20 cellular contexts compared by ENCODE assay signal in genomic region chr1:2136386-2136821, GRCh38. TPM values are rescaled to one million over a fixed set of nuclear protein-coding genes. Genes with fewer than 3 reads are reported as not detected.
DNase-seq lines count a peak whose midpoint lies in the region; ATAC-seq, FAIRE-seq and TF ChIP-seq lines count a peak whose summit lies in the region.
"Had no signal": no experiment of that assay in that cellular context is flagged by ENCODE, and none has a peak within 500 bp of the region (broad histone marks: within the 10 kb centered on the region; RNA-seq: fewer than 3 reads in every experiment).

No MANE protein-coding gene starts in this region.

- no peak overlapping the region for H4K5ac ChIP-seq in H1 (ENCODE audit: insufficient read length, low read depth, low read length)

- H4K91ac ChIP-seq in H1 (replicated peaks; ENCODE audit: insufficient read length, low read length) = no peak overlapping the region

- H3K18ac ChIP-seq in H1 (ENCODE audit: extremely low read depth, low read length) = no peak overlapping the region

- no peak overlapping the region for H2BK15ac ChIP-seq in H1 (ENCODE audit: low read length)

- no peak overlapping the region for H3K4ac ChIP-seq in H1 (replicated peaks; ENCODE audit: insufficient read length, low read depth, low read length)

- H3K36me3 ChIP-seq in H1 (ENCODE audit: control insufficient read depth in 2 of 4, insufficient read depth in 4 of 4, low read length in 3 of 4) (no peaks in the 10 kb centered on the region; a peak in 2 of 8 replicates), upper lobe of left lung (no peaks in the 10 kb centered on the region)
- H3K36me3 ChIP-seq in naive thymus-derived CD4-positive, alpha-beta T cell (ENCODE audit: control insufficient read depth in 2 of 3, insufficient read depth in 3 of 3, low read length in 3 of 3) = no peaks in the 10 kb centered on the region
- H3K36me3 ChIP-seq: esophagus muscularis mucosa, ovary, uterus had no signal

- peak overlapping the region in 5 of 9 donors; percentile 23 to 93 (median 56) for H3K27ac Mint-ChIP-seq in naive thymus-derived CD4-positive, alpha-beta T cell

- no peak overlapping the region for H3K56ac ChIP-seq in H1 (replicated peaks; ENCODE audit: insufficient read length, low read depth, low read length)

- 0 out of 2 replicates have a peak overlapping the region, but pooled peaks have one; percentile 34 for H2AK5ac ChIP-seq in H1 (ENCODE audit: low read depth, low read length)

- no peak overlapping the region for H2AFZ ChIP-seq in H1 (ENCODE audit: low read length)

- TF ChIP-seq EP300 in H1 (IDR thresholded peaks at IDR 0.05; ENCODE audit: borderline replicate concordance in 1 of 2, low read depth in 2 of 2, low read length in 2 of 2) (no peak), upper lobe of left lung (IDR thresholded peaks at IDR 0.05) (no peak)

- H2BK12ac ChIP-seq in H1 (ENCODE audit: low read depth, low read length) = no peak overlapping the region

- CTCF ChIA-PET in H1 (lab: Charles Lee; ENCODE audit: partially characterized antibody) = interaction anchor here (0.9 to 4.4 kb wide), 3 partner anchors 21 to 31 kb away, joined by 3 to 20 read pairs (median 4); no protein-coding TSS in a partner anchor
- CTCF ChIA-PET in naive thymus-derived CD4-positive, alpha-beta T cell (lab: Charles Lee) = no interaction called here

- 92% methylated on average over 8 of the region's 8 CpGs; no CpG with 5 or more reads in 1 of the 2 experiments for WGBS in H1 (ENCODE audit: extremely low coverage in 1 of 2, insufficient coverage in 1 of 2, insufficient read length in 1 of 2, insufficient replicate concordance in 2 of 2, low coverage in 1 of 2, low lambda C conversion rate in 2 of 2, missing lambda C conversion rate in 1 of 2), 2 experiments
- 79 to 86% methylated on average over 8 of the region's 8 CpGs for WGBS in upper lobe of left lung, 2 donors

- no peak overlapping the region for H2BK20ac ChIP-seq in H1 (ENCODE audit: low read length)

- peaks cover 2% of the 10 kb centered on the region; the same call in 1 of the 2 replicates for H3K23me2 ChIP-seq in H1 (ENCODE audit: low read depth, low read length)

- H3K23ac ChIP-seq in H1 (ENCODE audit: insufficient read length) = no peak overlapping the region

- no peak overlapping the region for H3K4me3 Mint-ChIP-seq in naive thymus-derived CD4-positive, alpha-beta T cell
- H3K4me3 Mint-ChIP-seq: T-cell had no signal

- peak overlapping the region; percentile 58; the same call in 1 of the 2 replicates for H4K8ac ChIP-seq in H1 (ENCODE audit: extremely low read depth, insufficient read depth, low read length)

- H3K4me1 ChIP-seq in H1 (replicated peaks in 1 of 4; ENCODE audit: control insufficient read depth in 3 of 4, insufficient read depth in 4 of 4, low read length in 3 of 4) (peaks cover 0 to 17% (median 12%) of the 10 kb centered on the region in 4 experiments; a peak in 5 of 7 replicates), upper lobe of left lung (peaks cover 19 to 82% (median 54%) of the 10 kb centered on the region in 4 donors)
- H3K4me1 ChIP-seq in naive thymus-derived CD4-positive, alpha-beta T cell (ENCODE audit: control insufficient read depth in 2 of 2, insufficient read depth in 2 of 2, low read length in 2 of 2) = peaks cover 13 to 16% of the 10 kb centered on the region in 2 donors
- H3K4me1 ChIP-seq: uterus had no signal

- TF ChIP-seq CTCF in H1 (IDR thresholded peaks at IDR 0.05; ENCODE audit: control extremely low read depth in 1 of 3, insufficient read depth in 1 of 3, low read depth in 1 of 3, low read length in 3 of 3) = no peak
- no peak for TF ChIP-seq CTCF in upper lobe of left lung (IDR thresholded peaks at IDR 0.05)

- H3K9me3 ChIP-seq in H1 (ENCODE audit: insufficient read depth in 2 of 2, low read depth in 1 of 2, low read length in 1 of 2) (no peaks in the 10 kb centered on the region), upper lobe of left lung (no peaks in the 10 kb centered on the region)
- H3K9me3 ChIP-seq in naive thymus-derived CD4-positive, alpha-beta T cell (ENCODE audit: control insufficient read depth in 2 of 3, low read length in 3 of 3) = no peaks in the 10 kb centered on the region
- H3K9me3 ChIP-seq: esophagus muscularis mucosa, ovary, uterus had no signal

- peaks cover 0 to 9% of the 10 kb centered on the region in 2 experiments for H4K20me1 ChIP-seq in H1 (replicated peaks in 1 of 2; ENCODE audit: control insufficient read depth in 1 of 2, insufficient read depth in 2 of 2, low read length in 2 of 2)

- no peak overlapping the region for H3K4me3 ChIP-seq in H1 (ENCODE audit: extremely low read depth in 1 of 4, insufficient read depth in 2 of 4, low read depth in 3 of 4, low read length in 4 of 4)
- H3K4me3 ChIP-seq in naive thymus-derived CD4-positive, alpha-beta T cell (ENCODE audit: low read length) = no peak overlapping the region
- H3K4me3 ChIP-seq in upper lobe of left lung = no peak overlapping the region
- H3K4me3 ChIP-seq: esophagus muscularis mucosa, ovary, uterus had no signal

- H2BK120ac ChIP-seq in H1 (replicated peaks; ENCODE audit: low read depth, low read length) = no peak overlapping the region

- H3K9ac ChIP-seq in H1 (replicated peaks in 1 of 4; ENCODE audit: extremely low read depth in 1 of 4, low read depth in 3 of 4, low read length in 3 of 4) = no peak overlapping the region

- H3K4me2 ChIP-seq in H1 (ENCODE audit: insufficient read depth in 1 of 2, low read depth in 2 of 2, low read length in 2 of 2) = no peak overlapping the region

- intact Hi-C loops in Right ventricle myocardium inferior (cut with DNase I) (no loop called here), left cardiac atrium (cut with DNase I) (no loop called here)
- intact Hi-C loops in naive thymus-derived CD4-positive, alpha-beta T cell (cut with micrococcal nuclease) = loop anchor here in 1 of 2 donors (10.0 kb wide), 1 partner anchor 448 kb away; the partner anchor contains the start of gene PRXL2B

- no peaks in the 10 kb centered on the region for H3K27me3 ChIP-seq in H1 (replicated peaks in 1 of 4; ENCODE audit: control insufficient read depth in 3 of 4, extremely low read depth in 1 of 4, insufficient read depth in 3 of 4, low read length in 3 of 4)
- no peaks in the 10 kb centered on the region for H3K27me3 ChIP-seq in naive thymus-derived CD4-positive, alpha-beta T cell (ENCODE audit: control insufficient read depth in 2 of 2, insufficient read depth in 2 of 2, low read length in 2 of 2)
- no peaks in the 10 kb centered on the region for H3K27me3 ChIP-seq in upper lobe of left lung
- H3K27me3 ChIP-seq: esophagus muscularis mucosa, ovary, uterus had no signal

- ATAC-seq in Right ventricle myocardium inferior (no peak), left cardiac atrium (no peak), upper lobe of left lung (ENCODE audit: low FRiP score in 2 of 2) (no peak), GM19467 (IDR thresholded peaks at IDR 0.05; ENCODE audit: unreplicated experiment) (no peak)
- ATAC-seq in naive thymus-derived CD4-positive, alpha-beta T cell = no peak
- ATAC-seq: T-cell had no signal

- H3K4me1 Mint-ChIP-seq in naive thymus-derived CD4-positive, alpha-beta T cell = peaks cover 12 to 39% (median 24%) of the 10 kb centered on the region in 7 donors

- peaks cover 0 to 5% (median 0%) of the 10 kb centered on the region in 5 donors for H3K36me3 Mint-ChIP-seq in naive thymus-derived CD4-positive, alpha-beta T cell
- H3K36me3 Mint-ChIP-seq: immature natural killer cell, T-cell had no signal

- no peaks in the 10 kb centered on the region for H3K27me3 Mint-ChIP-seq in naive thymus-derived CD4-positive, alpha-beta T cell
- H3K27me3 Mint-ChIP-seq: CD4-positive, CD25-positive, alpha-beta regulatory T cell; T-cell had no signal

- DNase-seq in Right ventricle myocardium inferior (ENCODE audit: missing footprints) = peak; percentile 46
- DNase-seq in left cardiac atrium = no peak
- no peak for DNase-seq in H1 (ENCODE audit: low read depth in 1 of 2, low spot score in 2 of 2)
- DNase-seq in naive thymus-derived CD4-positive, alpha-beta T cell = no peak
- no peak for DNase-seq in upper lobe of left lung
- DNase-seq in SIG-M5 treated with dmso at 0.1 percent for 504 hours (lab: John Stamatoyannopoulos, UW; ENCODE audit: unreplicated experiment) = no peak
- DNase-seq in NCI-H2227 (lab: John Stamatoyannopoulos, UW; ENCODE audit: unreplicated experiment) = no peak
- DNase-seq: activated naive CD4-positive, alpha-beta T cell; CD4-positive, CD25-positive, alpha-beta regulatory T cell; dermis blood vessel endothelial cell; EL; immature natural killer cell; KG1; midbrain; NCI-H1092; ovary; T-cell; uterus had no signal

- H3K9me3 Mint-ChIP-seq in naive thymus-derived CD4-positive, alpha-beta T cell = no peaks in the 10 kb centered on the region
- H3K9me3 Mint-ChIP-seq: CD4-positive, CD25-positive, alpha-beta regulatory T cell; immature natural killer cell; T-cell had no signal

- peaks cover 0 to 5% of the 10 kb centered on the region in 2 experiments; a peak in 1 of 4 replicates for H3K79me2 ChIP-seq in H1 (ENCODE audit: control insufficient read depth in 1 of 2, insufficient read depth in 2 of 2, low read length in 2 of 2)

- H3K27ac ChIP-seq in H1 (ENCODE audit: low read depth, low read length) (no peak overlapping the region), upper lobe of left lung (peak overlapping the region; percentile 81 to 92 (median 87))
- no peak overlapping the region for H3K27ac ChIP-seq in naive thymus-derived CD4-positive, alpha-beta T cell (ENCODE audit: low read depth, low read length)
- H3K27ac ChIP-seq: ovary had no signal

- POLR2A ChIA-PET in H1 (lab: Charles Lee; ENCODE audit: partially characterized antibody) = no interaction called here
- POLR2A ChIA-PET in naive thymus-derived CD4-positive, alpha-beta T cell (lab: Charles Lee) = interaction anchor here (0.8 kb wide), 1 partner anchor 55 kb away, joined by 3 read pairs; no protein-coding TSS in a partner anchor

- FAIRE-seq in H1 (lab: Jason Lieb, UNC) = no peak

- no peak for TF ChIP-seq RAD21 in H1 (IDR thresholded peaks at IDR 0.05 in 1 of 2, conservative IDR thresholded peaks at IDR 0.05 in 1 of 2; ENCODE audit: low read depth in 2 of 2, low read length in 2 of 2)

- H3K79me1 ChIP-seq in H1 (ENCODE audit: low read depth, low read length) = peaks cover 3% of the 10 kb centered on the region; the same call in 1 of the 2 replicates

- no peak overlapping the region for H3K14ac ChIP-seq in H1 (ENCODE audit: insufficient read length)

- H2BK5ac ChIP-seq in H1 (ENCODE audit: low read depth, low read length) = no peak overlapping the region; the same call in 1 of the 2 replicates

- TF ChIP-seq POLR2A in H1 (IDR thresholded peaks at IDR 0.05; ENCODE audit: control extremely low read depth in 1 of 2, low read depth in 2 of 2, low read length in 2 of 2) = no peak
- no peak for TF ChIP-seq POLR2A in upper lobe of left lung (IDR thresholded peaks at IDR 0.05)

RNA-seq across cellular contexts. Expression of gene FAAP20, which starts 58.2 kb away (rescaled TPM):
- total RNA-seq in Right ventricle myocardium inferior (43.9 TPM), left cardiac atrium (10 to 100 TPM; 35.4 to 41.4 TPM), upper lobe of left lung (10 to 100 TPM; 26.7 to 88.0 (median 66.8) TPM)
- total RNA-seq in H1 (2021; fragmentation: NEBNext Ultra II Directional; extraction: Animal tissue kit (Norgen Biotek cat#: 25700)) = 99.8 and 103 TPM in 2 replicates
- 58.4 and 106 TPM in 2 replicates for polyA plus RNA-seq in H1 (2011; rRNA removed)
- 49.4 TPM for polyA plus RNA-seq in H1 (2011; cell fraction: cytosol; rRNA removed)
- polyA plus RNA-seq in H1 (2011; cell fraction: nucleus; rRNA removed) = 69.8 TPM
- polyA plus RNA-seq in H1 (2012, experiment 1 of 2) = 51.1 to 69.6 TPM (median 60.7 TPM) in 4 replicates
- polyA plus RNA-seq in H1 (2012, experiment 2 of 2) = 65.5 TPM
- polyA plus RNA-seq in H1 (2013, experiment 1 of 2) = 95.7 TPM
- 90.2 TPM for polyA plus RNA-seq in H1 (2013, experiment 2 of 2)
- polyA minus RNA-seq in H1 (2011; rRNA and poly(A)+ RNA removed) = 5.5 and 6.4 TPM in 2 replicates
- polyA minus RNA-seq in H1 (2011; cell fraction: cytosol; rRNA and poly(A)+ RNA removed) = 32.8 TPM
- polyA minus RNA-seq in H1 (2011; cell fraction: nucleus; rRNA and poly(A)+ RNA removed) = 18.1 TPM
- total RNA-seq in naive thymus-derived CD4-positive, alpha-beta T cell = 10 to 100 TPM; 43.2 to 56.2 (median 48.8) TPM
- polyA plus RNA-seq in naive thymus-derived CD4-positive, alpha-beta T cell = 10 to 100 TPM; 55.9 to 77.0 TPM

Comparison
In these comparisons a context has a peak if more than half of its experiments do, and no peak if none do; other contexts are left out.
1. H3K27ac ChIP-seq: peak in upper lobe of left lung (4 of 4); none in H1 (single experiment) and naive thymus-derived CD4-positive, alpha-beta T cell (single experiment).